In the genomic region with DNA sequence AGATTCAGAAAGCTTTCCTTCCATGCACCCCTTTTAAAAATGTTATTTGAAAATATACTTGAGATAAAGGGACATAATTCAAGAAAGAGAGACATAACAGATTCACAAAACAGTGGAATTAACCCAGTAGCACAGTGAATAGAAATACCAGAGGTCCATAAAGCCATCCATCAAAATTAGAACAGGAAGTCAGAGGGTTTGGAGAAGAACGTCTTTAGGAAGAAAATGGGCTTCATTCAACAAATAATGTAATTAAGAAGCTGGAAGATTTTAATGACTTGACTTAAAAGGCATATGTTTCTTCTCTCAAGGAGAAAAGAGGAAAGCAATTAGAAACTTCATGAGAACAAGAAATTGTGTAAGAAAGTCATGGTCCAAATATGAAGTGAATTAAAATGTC, we compare ENCODE assay signal across 16 cellular contexts. TPM values are rescaled to one million over a fixed set of nuclear protein-coding genes. Genes with fewer than 3 reads are reported as not detected.
DNase-seq lines count a peak whose midpoint lies in the region; TF ChIP-seq lines count a peak whose summit lies in the region.
"Had no signal": no experiment of that assay in that cellular context is flagged by ENCODE, and none has a peak within 500 bp of the region (broad histone marks: within the 10 kb centered on the region; RNA-seq: fewer than 3 reads in every experiment).

No MANE protein-coding gene starts in this region.

- no peaks in the 10 kb centered on the region for H3K9me3 ChIP-seq in osteoblast (ENCODE audit: low read depth, low read length)
- H3K9me3 ChIP-seq: BLaER1 had no signal

- H3K4me2 ChIP-seq in osteoblast (ENCODE audit: insufficient read depth, low read length) = no peak overlapping the region
- H3K4me2 ChIP-seq: BLaER1 had no signal

- CTCF ChIA-PET in HEK293T (lab: Yijun Ruan, JAX) = interaction anchor here (0.7 kb wide), 1 partner anchor 9 kb away, joined by 4 read pairs; no protein-coding TSS in a partner anchor

- peaks cover 14% of the 10 kb centered on the region for H3K4me1 ChIP-seq in osteoblast (ENCODE audit: insufficient read depth, low read length)

- peak overlapping the region; percentile 18 for H2AFZ ChIP-seq in osteoblast (ENCODE audit: low read length)

- peak; percentile 28 for DNase-seq in NOMO-1 treated with DMSO at 0.1 percent for 48 hours (lab: John Stamatoyannopoulos, UW; ENCODE audit: unreplicated experiment)
- DNase-seq in NOMO-1 treated with dmso at 0.1 percent for 144 hours (lab: John Stamatoyannopoulos, UW; ENCODE audit: unreplicated experiment) = no peak
- DNase-seq in HEK293T (ENCODE audit: extremely low spot score) = no peak
- DNase-seq in fibroblast of peridontal ligament (ENCODE audit: extremely low read depth) = peak; percentile 25
- no peak for DNase-seq in osteoblast (ENCODE audit: insufficient read length, low spot score, missing footprints)
- no peak for DNase-seq in DMS153 treated with DMSO at 0.1 percent for 48 hours (lab: John Stamatoyannopoulos, UW; ENCODE audit: unreplicated experiment)
- no peak for DNase-seq in stimulated activated CD4-positive, alpha-beta T cell treated with anti-CD3 and anti-CD28 coated beads, Interleukin-2, amount 100 ng/mL, for 24 hours
- no peak for DNase-seq in foreskin fibroblast
- DNase-seq: AML-193; CD4-positive, alpha-beta T cell; DMS153; HCEC 1CT had no signal

- POLR2A ChIA-PET in HEK293T (lab: Yijun Ruan, JAX) = no interaction called here

- no peak overlapping the region for H3K27ac ChIP-seq in osteoblast (ENCODE audit: low read depth, low read length)
- H3K27ac ChIP-seq: 22Rv1, BLaER1 had no signal

- H3K4me3 ChIP-seq in osteoblast (ENCODE audit: insufficient read depth, low read length) (no peak overlapping the region), foreskin fibroblast (ENCODE audit: low read depth in 1 of 2, low read length in 2 of 2) (no peak overlapping the region)
- H3K4me3 ChIP-seq: BLaER1 had no signal

- no peaks in the 10 kb centered on the region for H3K27me3 ChIP-seq in osteoblast (ENCODE audit: insufficient read depth, low read length)
- H3K27me3 ChIP-seq: BLaER1 had no signal

- H3K79me2 ChIP-seq in osteoblast (ENCODE audit: insufficient read depth, low read length) = no peaks in the 10 kb centered on the region

- no peaks in the 10 kb centered on the region for H3K36me3 ChIP-seq in osteoblast (ENCODE audit: insufficient read depth, low read length)
- H3K36me3 ChIP-seq: BLaER1 had no signal

- no peaks in the 10 kb centered on the region for H4K20me1 ChIP-seq in osteoblast (ENCODE audit: insufficient read depth, low read length)
- H4K20me1 ChIP-seq: BLaER1 had no signal

- no peak for TF ChIP-seq CTCF in osteoblast (IDR thresholded peaks at IDR 0.05; ENCODE audit: extremely low read depth, low read depth, low read length)
- no peak for TF ChIP-seq CTCF in foreskin fibroblast (IDR thresholded peaks at IDR 0.05; ENCODE audit: low read depth, low read length)

TF ChIP-seq in HEK293T, 16 proteins besides CTCF, POLR2A, EP300 and RAD21:
- TF ChIP-seq ZNF384 (IDR thresholded peaks at IDR 0.05) (no peak), SUZ12 (IDR thresholded peaks at IDR 0.05) (no peak), HDGF (IDR thresholded peaks at IDR 0.05; ENCODE audit: borderline replicate concordance) (no peak), BHLHE40 (IDR thresholded peaks at IDR 0.05; ENCODE audit: borderline replicate concordance) (no peak), SP1 (IDR thresholded peaks at IDR 0.05) (no peak), NFRKB (IDR thresholded peaks at IDR 0.05) (no peak), ARNT (IDR thresholded peaks at IDR 0.05) (no peak)
- TF ChIP-seq, protein P1, sequence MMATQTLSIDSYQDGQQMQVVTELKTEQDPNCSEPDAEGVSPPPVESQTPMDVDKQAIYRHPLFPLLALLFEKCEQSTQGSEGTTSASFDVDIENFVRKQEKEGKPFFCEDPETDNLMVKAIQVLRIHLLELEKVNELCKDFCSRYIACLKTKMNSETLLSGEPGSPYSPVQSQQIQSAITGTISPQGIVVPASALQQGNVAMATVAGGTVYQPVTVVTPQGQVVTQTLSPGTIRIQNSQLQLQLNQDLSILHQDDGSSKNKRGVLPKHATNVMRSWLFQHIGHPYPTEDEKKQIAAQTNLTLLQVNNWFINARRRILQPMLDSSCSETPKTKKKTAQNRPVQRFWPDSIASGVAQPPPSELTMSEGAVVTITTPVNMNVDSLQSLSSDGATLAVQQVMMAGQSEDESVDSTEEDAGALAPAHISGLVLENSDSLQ (IDR thresholded peaks at IDR 0.05) = peak; percentile 71

RNA-seq across cellular contexts. Expression of a gene that starts 8.0 kb away (rescaled TPM):
- not detected in 2 replicates for total RNA-seq in osteoblast
- total RNA-seq: CD4-positive, alpha-beta T cell; H4; HepG2 had no signal

RNA-seq across cellular contexts. Expression of a gene that starts 33.2 kb away (rescaled TPM):
- total RNA-seq in osteoblast = 31.5 and 50.3 TPM in 2 replicates
- total RNA-seq: CD4-positive, alpha-beta T cell had no signal

RNA-seq across cellular contexts. Expression of a gene that starts 35.2 kb away (rescaled TPM):
- 75.7 and 86.5 TPM in 2 replicates for total RNA-seq in osteoblast

Comparison
In these comparisons a context has a peak if more than half of its experiments do, and no peak if none do; other contexts are left out.
1. DNase-seq: peak in NOMO-1 treated with DMSO at 0.1 percent for 48 hours (single experiment) and fibroblast of peridontal ligament (single experiment); none in NOMO-1 treated with dmso at 0.1 percent for 144 hours (single experiment), HEK293T (single experiment), osteoblast (single experiment), DMS153 treated with DMSO at 0.1 percent for 48 hours (single experiment), stimulated activated CD4-positive, alpha-beta T cell treated with anti-CD3 and anti-CD28 coated beads, Interleukin-2, amount 100 ng/mL, for 24 hours (0 of 2) and foreskin fibroblast (0 of 2).